In genomic region chr1:202553560-202554038, GRCh38 we compare ENCODE assay signal across 1 cellular context.
TF ChIP-seq lines count a peak whose summit lies in the region.

No MANE protein-coding gene starts in this region.

TF ChIP-seq in K562, 482 proteins besides CTCF, POLR2A, EP300 and RAD21 (continued from another document and continues in another):
- TF ChIP-seq ZNF639 (CRISPR knock-in tag; conservative IDR thresholded peaks at IDR 0.05 in 1 of 2, IDR thresholded peaks at IDR 0.05 in 1 of 2) (no peak; a peak in 1 of 4 replicates), GTF2B (IDR thresholded peaks at IDR 0.05; ENCODE audit: extremely low read depth, insufficient read length) (no peak), MCM2 (IDR thresholded peaks at IDR 0.05; ENCODE audit: low read depth) (no peak), ZNF140 (CRISPR knock-in tag; IDR thresholded peaks at IDR 0.05) (no peak), HOMEZ (CRISPR knock-in tag; IDR thresholded peaks at IDR 0.05) (no peak), SAFB (IDR thresholded peaks at IDR 0.05; ENCODE audit: borderline replicate concordance, low read depth, low read length) (no peak), NUFIP1 (IDR thresholded peaks at IDR 0.05; ENCODE audit: partially characterized antibody) (no peak), ZC3H11A (IDR thresholded peaks at IDR 0.05; ENCODE audit: low read depth, low read length) (no peak), ZNF395 (CRISPR knock-in tag; IDR thresholded peaks at IDR 0.05) (no peak), BCOR (IDR thresholded peaks at IDR 0.05) (peak; percentile 65; the same call in 1 of the 2 replicates), ZNF408 (CRISPR knock-in tag; IDR thresholded peaks at IDR 0.05; ENCODE audit: low read depth) (no peak), TFAP4 (CRISPR knock-in tag; IDR thresholded peaks at IDR 0.05; ENCODE audit: borderline replicate concordance) (peak; percentile 69; the same call in 1 of the 2 replicates), SETDB1 (IDR thresholded peaks at IDR 0.05; ENCODE audit: low read length) (peak; percentile 43), POLR2B (IDR thresholded peaks at IDR 0.05; ENCODE audit: low read depth, partially characterized antibody) (no peak), FOXM1 (IDR thresholded peaks at IDR 0.05; ENCODE audit: low read depth) (peak; percentile 68), FOXM1 (CRISPR knock-in tag; IDR thresholded peaks at IDR 0.05; ENCODE audit: low read depth) (no peak), PHF21A (IDR thresholded peaks at IDR 0.05; ENCODE audit: borderline replicate concordance, low read depth) (peak; percentile 67; the same call in 1 of the 2 replicates), CLOCK (CRISPR knock-in tag; IDR thresholded peaks at IDR 0.05; ENCODE audit: borderline replicate concordance) (no peak), CBFA2T2 (conservative IDR thresholded peaks at IDR 0.05) (peak; percentile 93), SIN3A (IDR thresholded peaks at IDR 0.05; ENCODE audit: borderline replicate concordance in 2 of 2, control insufficient read depth in 1 of 2, low read depth in 2 of 2, low read length in 2 of 2) (no peak), KAT2B (IDR thresholded peaks at IDR 0.05; ENCODE audit: low read depth, low read length) (no peak), SIX5 (IDR thresholded peaks at IDR 0.05; ENCODE audit: borderline replicate concordance in 1 of 2, insufficient read depth in 1 of 2, low read depth in 1 of 2, low read length in 2 of 2) (no peak), ZNF778 (CRISPR knock-in tag; IDR thresholded peaks at IDR 0.05) (no peak), ZBTB5 (IDR thresholded peaks at IDR 0.05) (no peak), HIVEP1 (CRISPR knock-in tag; IDR thresholded peaks at IDR 0.05) (no peak), CREB3L1 (IDR thresholded peaks at IDR 0.05; ENCODE audit: borderline replicate concordance, low read depth) (peak; percentile 51; the same call in 1 of the 2 replicates), CTBP1 (IDR thresholded peaks at IDR 0.05; ENCODE audit: borderline replicate concordance) (peak; percentile 100), ZFPM2 (CRISPR knock-in tag; IDR thresholded peaks at IDR 0.05) (no peak), CC2D1A (IDR thresholded peaks at IDR 0.05) (peak; percentile 91), SNIP1 (IDR thresholded peaks at IDR 0.05; ENCODE audit: low read depth) (no peak), ZNF239 (CRISPR knock-in tag; IDR thresholded peaks at IDR 0.05) (no peak), ZNF76 (CRISPR knock-in tag; IDR thresholded peaks at IDR 0.05; ENCODE audit: borderline replicate concordance) (no peak), CBFA2T3 (IDR thresholded peaks at IDR 0.05) (peak; percentile 95), SAP30 (IDR thresholded peaks at IDR 0.05; ENCODE audit: borderline replicate concordance, insufficient read depth, low read depth, low read length, poor library complexity, severe bottlenecking) (no peak), ZNF592 (IDR thresholded peaks at IDR 0.05) (peak; percentile 38; the same call in 1 of the 2 replicates)
